20 cellular contexts compared by ENCODE assay signal in the genomic region with DNA sequence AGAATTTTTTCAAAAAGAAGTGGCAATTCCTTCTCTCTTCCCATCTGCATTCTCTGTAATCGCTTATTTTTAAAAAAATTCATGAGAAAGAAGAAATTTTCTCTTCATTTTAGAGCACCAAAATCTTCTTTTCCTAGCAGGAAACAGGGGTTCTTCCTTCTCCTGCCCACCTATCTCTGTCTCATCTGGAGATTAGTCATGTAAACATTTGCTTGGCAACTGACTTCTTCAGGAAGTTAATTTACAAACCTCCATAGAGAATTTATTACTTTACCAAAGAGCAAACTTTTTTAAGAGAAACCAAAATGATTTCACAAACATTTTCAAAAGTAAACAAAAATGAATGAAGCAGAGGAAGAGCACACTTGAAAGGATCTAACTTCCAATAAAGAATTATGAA. TPM values are rescaled to one million over a fixed set of nuclear protein-coding genes. Genes with fewer than 3 reads are reported as not detected.
DNase-seq lines count a peak whose midpoint lies in the region; ATAC-seq and TF ChIP-seq lines count a peak whose summit lies in the region.
"Had no signal": no experiment of that assay in that cellular context is flagged by ENCODE, and none has a peak within 500 bp of the region (broad histone marks: within the 10 kb centered on the region; RNA-seq: fewer than 3 reads in every experiment).

No MANE protein-coding gene starts in this region.

- no peak overlapping the region for H2BK15ac ChIP-seq in IMR-90 (ENCODE audit: low read depth, low read length)
- no peak overlapping the region for H2BK15ac ChIP-seq in mesendoderm (replicated peaks; ENCODE audit: low read depth)

- H4K8ac ChIP-seq in IMR-90 (ENCODE audit: low read depth in 2 of 2, low read length in 2 of 2) (no peak overlapping the region), mesendoderm (ENCODE audit: low read depth, low read length) (no peak overlapping the region)

- DNase-seq in EH (ENCODE audit: low read depth) (peak; percentile 11), IMR-90 (peak; percentile 11), choroid plexus epithelial cell (ENCODE audit: low read depth) (peak; percentile 4), mesendoderm (peak; percentile 13), G401 (ENCODE audit: low spot score) (no peak), NCI-H2107 treated with DMSO at 0.1 percent for 48 hours (lab: John Stamatoyannopoulos, UW; ENCODE audit: unreplicated experiment) (no peak)
- no peak for DNase-seq in naive thymus-derived CD4-positive, alpha-beta T cell
- DNase-seq: 8988T; BE2C; CD4-positive, alpha-beta T cell; DMS79; GF-D8; Kasumi-1; MV-4-11; NCI-H1417; NCI-H2029 treated with DMSO at 0.1 percent for 48 hours; NCI-H510A; NCI-H82 had no signal

- in situ Hi-C loops in IMR-90 (cut with MboI; ENCODE audit: low sequenced_read_pairs): no loop called here
- in situ Hi-C loops in G401 (cut with HindIII; ENCODE audit: low sequenced_read_pairs): no loop called here

- H3K79me1 ChIP-seq in IMR-90 (ENCODE audit: low read depth in 1 of 2, low read length in 2 of 2) (no peaks in the 10 kb centered on the region), mesendoderm (ENCODE audit: low read length) (no peaks in the 10 kb centered on the region)

- intact Hi-C loops in IMR-90 (cut with micrococcal nuclease): no loop called here
- intact Hi-C loops in naive thymus-derived CD4-positive, alpha-beta T cell (cut with micrococcal nuclease): no loop called here

- peaks cover 0 to 2% (median 0%) of the 10 kb centered on the region in 11 donors for H3K9me3 Mint-ChIP-seq in naive thymus-derived CD4-positive, alpha-beta T cell
- H3K9me3 Mint-ChIP-seq: CD4-positive, alpha-beta T cell had no signal

- H3K4me1 ChIP-seq in IMR-90 (ENCODE audit: control insufficient read depth, insufficient read depth, low read length): no peaks in the 10 kb centered on the region
- no peaks in the 10 kb centered on the region for H3K4me1 ChIP-seq in mesendoderm (ENCODE audit: control insufficient read depth, low read depth, low read length)
- no peaks in the 10 kb centered on the region for H3K4me1 ChIP-seq in naive thymus-derived CD4-positive, alpha-beta T cell (ENCODE audit: control insufficient read depth in 2 of 2, insufficient read depth in 2 of 2, low read length in 2 of 2)
- H3K4me1 ChIP-seq: BE2C had no signal

- H3K36me3 ChIP-seq in IMR-90 (ENCODE audit: control insufficient read depth, insufficient read depth, low read length): no peaks in the 10 kb centered on the region
- H3K36me3 ChIP-seq in mesendoderm (ENCODE audit: control insufficient read depth, insufficient read depth, low read length): no peaks in the 10 kb centered on the region
- no peaks in the 10 kb centered on the region for H3K36me3 ChIP-seq in naive thymus-derived CD4-positive, alpha-beta T cell (ENCODE audit: control insufficient read depth in 2 of 3, insufficient read depth in 3 of 3, low read length in 3 of 3)
- H3K36me3 ChIP-seq: BE2C had no signal

- no peak overlapping the region for H4K5ac ChIP-seq in IMR-90 (ENCODE audit: low read depth, low read length)
- no peak overlapping the region for H4K5ac ChIP-seq in mesendoderm (ENCODE audit: low read length)

- no peak for TF ChIP-seq POLR2A in IMR-90 (IDR thresholded peaks at IDR 0.05; ENCODE audit: low read depth, low read length)

- H3K27ac Mint-ChIP-seq in naive thymus-derived CD4-positive, alpha-beta T cell: no peak overlapping the region
- H3K27ac Mint-ChIP-seq: CD4-positive, alpha-beta T cell had no signal

- H2AFZ ChIP-seq in IMR-90 (replicated peaks; ENCODE audit: low read length, poor library complexity): no peak overlapping the region

- no peak overlapping the region for H2AK5ac ChIP-seq in IMR-90 (ENCODE audit: low read depth, low read length)
- no peak overlapping the region for H2AK5ac ChIP-seq in mesendoderm (ENCODE audit: low read length)

- H2AK9ac ChIP-seq in IMR-90 (replicated peaks; ENCODE audit: low read depth, low read length, poor library complexity): no peak overlapping the region

- no peak overlapping the region for H3K4me3 Mint-ChIP-seq in naive thymus-derived CD4-positive, alpha-beta T cell
- H3K4me3 Mint-ChIP-seq: CD4-positive, alpha-beta T cell had no signal

- H3K4me2 ChIP-seq in IMR-90 (ENCODE audit: low read depth, low read length): no peak overlapping the region
- H3K4me2 ChIP-seq in mesendoderm (ENCODE audit: low read length): no peak overlapping the region

- no peak overlapping the region for H3K23ac ChIP-seq in IMR-90 (ENCODE audit: low read depth, low read length)
- H3K23ac ChIP-seq in mesendoderm (ENCODE audit: low read length): no peak overlapping the region

- H2BK5ac ChIP-seq in IMR-90 (ENCODE audit: low read depth, low read length, poor library complexity, severe bottlenecking) (no peak overlapping the region), mesendoderm (ENCODE audit: low read length) (no peak overlapping the region)

- H3K4me3 ChIP-seq in IMR-90 (ENCODE audit: insufficient read depth, low read depth, low read length) (no peak overlapping the region), choroid plexus epithelial cell (ENCODE audit: low read depth, low read length) (no peak overlapping the region), mesendoderm (ENCODE audit: low read length) (no peak overlapping the region)
- no peak overlapping the region for H3K4me3 ChIP-seq in naive thymus-derived CD4-positive, alpha-beta T cell (ENCODE audit: low read length)

- BruUV-seq in IMR-90 (replicated peaks; lab: Mats Ljungman, UMichigan): no TSS peak

- 0 out of 2 replicates have a peak, but pooled peaks cover 2% of the 10 kb centered on the region for H3K27me3 ChIP-seq in IMR-90 (ENCODE audit: control insufficient read depth, insufficient read depth, low read length)
- H3K27me3 ChIP-seq in mesendoderm (ENCODE audit: insufficient read depth, low read length, poor library complexity): no peaks in the 10 kb centered on the region
- no peaks in the 10 kb centered on the region for H3K27me3 ChIP-seq in naive thymus-derived CD4-positive, alpha-beta T cell (ENCODE audit: control insufficient read depth in 2 of 2, insufficient read depth in 2 of 2, low read length in 2 of 2)

- H4K20me1 ChIP-seq in IMR-90 (ENCODE audit: insufficient read depth, low read length): no peaks in the 10 kb centered on the region

- H4K91ac ChIP-seq in IMR-90 (ENCODE audit: insufficient read depth, low read depth, low read length): no peak overlapping the region

- no peak overlapping the region for H3K18ac ChIP-seq in IMR-90 (ENCODE audit: low read depth, low read length)
- H3K18ac ChIP-seq in mesendoderm (ENCODE audit: low read length): no peak overlapping the region

- ATAC-seq in IMR-90 (ENCODE audit: low read depth) (no peak), HG02763 (IDR thresholded peaks at IDR 0.05; ENCODE audit: unreplicated experiment) (no peak)
- ATAC-seq in naive thymus-derived CD4-positive, alpha-beta T cell: no peak

- H3K9me3 ChIP-seq in IMR-90 (ENCODE audit: control insufficient read depth, insufficient read depth, low read length): no peaks in the 10 kb centered on the region
- no peaks in the 10 kb centered on the region for H3K9me3 ChIP-seq in naive thymus-derived CD4-positive, alpha-beta T cell (ENCODE audit: control insufficient read depth in 2 of 3, low read length in 3 of 3)
- H3K9me3 ChIP-seq: BE2C had no signal

- no peak for TF ChIP-seq CTCF in IMR-90 (conservative IDR thresholded peaks at IDR 0.05; ENCODE audit: low read depth, low read length)
- TF ChIP-seq CTCF in choroid plexus epithelial cell (conservative IDR thresholded peaks at IDR 0.05; ENCODE audit: low read depth, low read length): no peak

- CTCF ChIA-PET in IMR-90 (lab: Yijun Ruan, JAX): no interaction called here
- CTCF ChIA-PET in naive thymus-derived CD4-positive, alpha-beta T cell (lab: Charles Lee): no interaction called here

- no peak for TF ChIP-seq RAD21 in IMR-90 (IDR thresholded peaks at IDR 0.05; ENCODE audit: low read length)

- H3K4ac ChIP-seq in IMR-90 (ENCODE audit: low read depth, low read length): no peak overlapping the region
- no peak overlapping the region for H3K4ac ChIP-seq in mesendoderm (ENCODE audit: low read depth, low read length)

- POLR2A ChIA-PET in IMR-90 (lab: Charles Lee; ENCODE audit: unreplicated experiment): interaction anchor here (0.6 kb wide), 1 partner anchor 230 kb away, joined by 7 read pairs; no protein-coding TSS in a partner anchor
- POLR2A ChIA-PET in naive thymus-derived CD4-positive, alpha-beta T cell (lab: Charles Lee): no interaction called here

- no peaks in the 10 kb centered on the region for H3K79me2 ChIP-seq in mesendoderm (ENCODE audit: control insufficient read depth, insufficient read depth, low read length)

- H3K27ac ChIP-seq in IMR-90 (ENCODE audit: insufficient read depth, low read length) (no peak overlapping the region), mesendoderm (ENCODE audit: low read depth, low read length) (no peak overlapping the region)
- no peak overlapping the region for H3K27ac ChIP-seq in naive thymus-derived CD4-positive, alpha-beta T cell (ENCODE audit: low read depth, low read length)

- H2BK120ac ChIP-seq in IMR-90 (ENCODE audit: low read depth, low read length) (no peak overlapping the region), mesendoderm (ENCODE audit: low read depth, low read length) (no peak overlapping the region)

- peaks cover 0 to 21% (median 12%) of the 10 kb centered on the region in 5 donors for H3K27me3 Mint-ChIP-seq in naive thymus-derived CD4-positive, alpha-beta T cell

- H3K36me3 Mint-ChIP-seq in naive thymus-derived CD4-positive, alpha-beta T cell: no peaks in the 10 kb centered on the region

- H3K4me1 Mint-ChIP-seq in naive thymus-derived CD4-positive, alpha-beta T cell: no peaks in the 10 kb centered on the region

- H3K56ac ChIP-seq in IMR-90 (ENCODE audit: extremely low read depth, insufficient read depth, low read length): no peak overlapping the region
- no peak overlapping the region for H3K56ac ChIP-seq in mesendoderm (ENCODE audit: low read length)

- dilution Hi-C loops in IMR-90 (cut with HindIII; ENCODE audit: low sequenced_read_pairs, unreplicated experiment): no loop called here

- H2BK20ac ChIP-seq in IMR-90 (ENCODE audit: low read depth, low read length): no peak overlapping the region

- H3K9me1 ChIP-seq in IMR-90 (ENCODE audit: insufficient read depth, low read length): no peaks in the 10 kb centered on the region

- no peak overlapping the region for H3K14ac ChIP-seq in IMR-90 (replicated peaks; ENCODE audit: low read depth, low read length)

- H3K9ac ChIP-seq in IMR-90 (ENCODE audit: low read depth, low read length) (no peak overlapping the region), mesendoderm (ENCODE audit: low read length) (no peak overlapping the region)

- no CpG with 5 or more reads among the region's 1 CpG for WGBS in IMR-90 (ENCODE audit: extremely low coverage in 2 of 2, insufficient read length in 1 of 2), 2 experiments
- no CpG with 5 or more reads among the region's 1 CpG for WGBS in mesendoderm (ENCODE audit: extremely low coverage, insufficient coverage, low lambda C conversion rate)

RNA-seq across cellular contexts. Expression of a gene that starts 13.6 kb away (rescaled TPM):
- total RNA-seq in IMR-90 (2012; rRNA removed): under 0.01 TPM in 1 of 2 replicates, not detected in the other
- not detected in 2 replicates for polyA plus RNA-seq in IMR-90 (2012; rRNA removed)
- polyA plus RNA-seq in IMR-90 (2012; cell fraction: cytosol; rRNA removed): not detected in 2 replicates
- not detected in 2 replicates for polyA plus RNA-seq in IMR-90 (2012; cell fraction: nucleus; rRNA removed; ENCODE audit: low replicate concordance)
- 0.87 TPM for polyA plus RNA-seq in mesendoderm (2013, experiment 1 of 2)
- polyA plus RNA-seq in mesendoderm (2013, experiment 2 of 2): 0.73 TPM
- total RNA-seq in naive thymus-derived CD4-positive, alpha-beta T cell: not detected
- polyA plus RNA-seq in naive thymus-derived CD4-positive, alpha-beta T cell: not detected
- not detected in 2 replicates for total RNA-seq in G401 (2014; rRNA removed; shearing (Covaris generic))
- total RNA-seq: CD4-positive, alpha-beta T cell; SK-MEL-5 had no signal

Comparison
In these comparisons a context has a peak if more than half of its experiments do, and no peak if none do; other contexts are left out.
1. DNase-seq: peak in EH (single experiment), IMR-90 (single experiment), choroid plexus epithelial cell (single experiment) and mesendoderm (single experiment); none in naive thymus-derived CD4-positive, alpha-beta T cell (0 of 9), G401 (single experiment) and NCI-H2107 treated with DMSO at 0.1 percent for 48 hours (single experiment).